Comparison of ENCODE assay signal across 20 cellular contexts in the genomic region with DNA sequence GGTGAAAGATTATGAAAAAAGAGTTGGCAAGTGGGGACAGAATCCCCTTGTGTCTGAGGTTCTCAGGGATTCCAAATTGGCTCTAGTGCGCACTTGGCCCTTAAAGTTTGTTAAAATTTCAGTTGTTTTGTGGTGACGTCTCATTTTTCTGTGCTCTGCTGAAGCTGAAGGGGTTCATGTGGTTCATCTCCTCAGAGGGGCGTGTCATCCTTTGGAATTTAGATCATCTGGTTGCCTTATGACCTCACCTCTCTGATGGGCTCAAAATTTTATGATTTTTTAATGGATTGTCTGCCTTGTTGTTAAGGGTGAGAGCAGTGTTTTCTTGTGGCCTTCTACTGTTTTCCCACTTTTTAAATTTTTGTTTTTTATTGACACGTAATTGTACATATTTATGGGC. TPM values are rescaled to one million over a fixed set of nuclear protein-coding genes. Genes with fewer than 3 reads are reported as not detected.
DNase-seq lines count a peak whose midpoint lies in the region; ATAC-seq and TF ChIP-seq lines count a peak whose summit lies in the region.
"Had no signal": no experiment of that assay in that cellular context is flagged by ENCODE, and none has a peak within 500 bp of the region (broad histone marks: within the 10 kb centered on the region; RNA-seq: fewer than 3 reads in every experiment).

No MANE protein-coding gene starts in this region.

- no peak for TF ChIP-seq CTCF in MM.1S (IDR thresholded peaks at IDR 0.05; ENCODE audit: low read length)
- no peak for TF ChIP-seq CTCF in natural killer cell (IDR thresholded peaks at IDR 0.05)
- TF ChIP-seq CTCF in left ventricle myocardium inferior (IDR thresholded peaks at IDR 0.05; ENCODE audit: borderline replicate concordance) = no peak

- no peaks in the 10 kb centered on the region for H3K9me2 ChIP-seq in MM.1S (replicated peaks; ENCODE audit: insufficient read depth, low read length)

- peak overlapping the region; percentile 51 for H3K4me2 ChIP-seq in MM.1S (ENCODE audit: low read depth, low read length)

- no peak for ATAC-seq in natural killer cell

- 0 out of 2 replicates have a peak, but pooled peaks cover 7% of the 10 kb centered on the region for H3F3A ChIP-seq in MM.1S (ENCODE audit: insufficient read depth, low read length)

- H3K4me1 ChIP-seq in MM.1S (ENCODE audit: low read length) (peaks cover 3% of the 10 kb centered on the region; the same call in 1 of the 2 replicates), left ventricle myocardium inferior (peaks cover 10% of the 10 kb centered on the region)

- H3K9me3 ChIP-seq in MM.1S (replicated peaks; ENCODE audit: insufficient read depth, low read length) = no peaks in the 10 kb centered on the region
- H3K9me3 ChIP-seq in left ventricle myocardium inferior (replicated peaks) = no peaks in the 10 kb centered on the region

- no peak overlapping the region; the same call in 1 of the 2 replicates for H3K9ac ChIP-seq in MM.1S (ENCODE audit: low read length)

- H3K27me3 ChIP-seq in MM.1S (replicated peaks; ENCODE audit: insufficient read depth, low read length) (no peaks in the 10 kb centered on the region), left ventricle myocardium inferior (ENCODE audit: low read depth) (no peaks in the 10 kb centered on the region)

- no peaks in the 10 kb centered on the region for H3K36me3 Mint-ChIP-seq in natural killer cell

- H3K9me3 Mint-ChIP-seq in natural killer cell = no peaks in the 10 kb centered on the region
- H3K9me3 Mint-ChIP-seq: CD14-positive monocyte had no signal

- no peak overlapping the region for H3K27ac Mint-ChIP-seq in natural killer cell

- DNase-seq in A172 (ENCODE audit: low spot score) = peak; percentile 4
- DNase-seq in ELR (ENCODE audit: low read depth) = peak; percentile 61
- DNase-seq in MM.1S = no peak
- DNase-seq in kidney tubule cell (ENCODE audit: low spot score) = peak; percentile 11
- DNase-seq in GM19240 (ENCODE audit: insufficient read length, low spot score) = no peak
- DNase-seq in natural killer cell = no peak
- no peak for DNase-seq in NCI-H1105 (lab: John Stamatoyannopoulos, UW)
- DNase-seq in left ventricle myocardium inferior = no peak
- DNase-seq: DMS 273 treated with DMSO at 0.1 percent for 48 hours; GOT3; NCI-H1092 treated with DMSO at 0.1 percent for 48 hours; NCI-H1694 treated with DMSO at 0.1 percent for 48 hours; NCI-H446; NCI-H69; NK-92 treated with Interleukin-12 subunit alpha and Interleukin-12 subunit beta, amount 100 ng/mL, for 24 hours; SIG-M5 had no signal

- no peak overlapping the region for H3K4me3 ChIP-seq in MM.1S (ENCODE audit: low read length)
- H3K4me3 ChIP-seq in left ventricle myocardium inferior = no peak overlapping the region
- H3K4me3 ChIP-seq: K562 had no signal

- peaks cover 41 to 52% of the 10 kb centered on the region in 2 donors for H3K4me1 Mint-ChIP-seq in natural killer cell

- H3K27ac ChIP-seq in MM.1S (ENCODE audit: low read length) (peak overlapping the region; percentile 66; the same call in 1 of the 2 replicates), left ventricle myocardium inferior (replicated peaks) (no peak overlapping the region)

- H4K20me1 ChIP-seq in MM.1S (ENCODE audit: insufficient read depth, low read length) = no peaks in the 10 kb centered on the region

- no peak overlapping the region for H2AFZ ChIP-seq in MM.1S (ENCODE audit: low read length)

- H3K4me3 Mint-ChIP-seq in natural killer cell = no peak overlapping the region
- H3K4me3 Mint-ChIP-seq: CD14-positive monocyte had no signal

- peaks cover 81% of the 10 kb centered on the region for H3K79me2 ChIP-seq in MM.1S (ENCODE audit: low read length)

- no peaks in the 10 kb centered on the region for H3K36me3 ChIP-seq in MM.1S (replicated peaks; ENCODE audit: insufficient read depth, low read length)
- no peaks in the 10 kb centered on the region for H3K36me3 ChIP-seq in left ventricle myocardium inferior

- no peaks in the 10 kb centered on the region for H3K27me3 Mint-ChIP-seq in natural killer cell (ENCODE audit: low read depth in 2 of 2)

- intact Hi-C loops in natural killer cell (cut with micrococcal nuclease) = no loop called here
- intact Hi-C loops in left ventricle myocardium inferior (cut with micrococcal nuclease) = no loop called here

RNA-seq across cellular contexts. Expression of a gene that starts 20.3 kb away (rescaled TPM):
- 30.5 and 35.0 TPM in 2 replicates for total RNA-seq in A172 (2014; rRNA removed; shearing (Covaris generic))
- total RNA-seq in natural killer cell (10 to 100 TPM; 34.0 to 40.5 (median 34.5) TPM), left ventricle myocardium inferior (14.5 TPM)

RNA-seq across cellular contexts. Expression of a gene that starts 26.6 kb away (rescaled TPM):
- not detected in 2 replicates for total RNA-seq in A172 (2014; rRNA removed; shearing (Covaris generic))
- not detected for total RNA-seq in natural killer cell
- not detected for total RNA-seq in left ventricle myocardium inferior
- total RNA-seq: K562, MCF 10A, OCI-LY7 had no signal

Comparison
In these comparisons a context has a peak if more than half of its experiments do, and no peak if none do; other contexts are left out.
1. DNase-seq: peak in A172 (single experiment), ELR (single experiment) and kidney tubule cell (single experiment); none in MM.1S (single experiment), GM19240 (single experiment), natural killer cell (single experiment), NCI-H1105 (single experiment) and left ventricle myocardium inferior (single experiment).